Comparison of ENCODE assay signal across 17 cellular contexts in genomic region chr14:91218041-91218440, GRCh38. TPM values are rescaled to one million over a fixed set of nuclear protein-coding genes. Genes with fewer than 3 reads are reported as not detected.
DNase-seq lines count a peak whose midpoint lies in the region; ATAC-seq and TF ChIP-seq lines count a peak whose summit lies in the region.
"Had no signal": no experiment of that assay in that cellular context is flagged by ENCODE, and none has a peak within 500 bp of the region (broad histone marks: within the 10 kb centered on the region; RNA-seq: fewer than 3 reads in every experiment).

No MANE protein-coding gene starts in this region.

- H3K4me3 ChIP-seq in gastroesophageal sphincter = no peak overlapping the region
- H3K4me3 ChIP-seq in foreskin fibroblast (ENCODE audit: low read depth in 1 of 2, low read length in 2 of 2) = no peak overlapping the region
- H3K4me3 ChIP-seq: GM23248 had no signal

- H3K4me1 ChIP-seq in gastroesophageal sphincter = peaks cover 0 to 14% (median 0%) of the 10 kb centered on the region in 3 donors

- H3K36me3 ChIP-seq in gastroesophageal sphincter = peaks cover 0 to 94% of the 10 kb centered on the region in 2 donors

- H3K4me3 Mint-ChIP-seq in dendritic cell treated with granulocyte-macrophage colony-stimulating factor and Interleukin-4, amounts not matched to agents 40 ng/mL and 50 ng/mL, for 4 days = no peak overlapping the region
- no peak overlapping the region for H3K4me3 Mint-ChIP-seq in nephron progenitor cell

- no peak for TF ChIP-seq CTCF in nephron progenitor cell (IDR thresholded peaks at IDR 0.05)
- TF ChIP-seq CTCF in gastroesophageal sphincter (IDR thresholded peaks at IDR 0.05) = no peak
- TF ChIP-seq CTCF in foreskin fibroblast (IDR thresholded peaks at IDR 0.05; ENCODE audit: low read depth, low read length) = no peak

- no peaks in the 10 kb centered on the region for H3K9me3 ChIP-seq in gastroesophageal sphincter

- H3K27me3 ChIP-seq in gastroesophageal sphincter = no peaks in the 10 kb centered on the region

- peak overlapping the region; percentile 11 to 65 for H3K27ac Mint-ChIP-seq in activated naive CD4-positive, alpha-beta T cell treated with anti-CD3 and anti-CD28 coated beads, Interleukin-2, amount 50 U/mL, for 72 hours
- H3K27ac Mint-ChIP-seq in dendritic cell treated with granulocyte-macrophage colony-stimulating factor and Interleukin-4, amounts not matched to agents 40 ng/mL and 50 ng/mL, for 4 days = peak overlapping the region; percentile 39
- H3K27ac Mint-ChIP-seq in nephron progenitor cell = peak overlapping the region; percentile 57

- no peaks in the 10 kb centered on the region for H3K27me3 Mint-ChIP-seq in dendritic cell treated with granulocyte-macrophage colony-stimulating factor and Interleukin-4, amounts not matched to agents 40 ng/mL and 50 ng/mL, for 4 days
- H3K27me3 Mint-ChIP-seq in nephron progenitor cell (ENCODE audit: low read depth, poor library complexity) = peaks cover 9% of the 10 kb centered on the region
- H3K27me3 Mint-ChIP-seq: CD4-positive, alpha-beta memory T cell had no signal

- WGBS in gastroesophageal sphincter (ENCODE audit: low coverage in 1 of 2), 2 donors = 60 to 69% methylated on average over 2 of the region's 3 CpGs

- H3K4me1 Mint-ChIP-seq in dendritic cell treated with granulocyte-macrophage colony-stimulating factor and Interleukin-4, amounts not matched to agents 40 ng/mL and 50 ng/mL, for 4 days (ENCODE audit: low read depth) = peaks cover 42% of the 10 kb centered on the region
- no peaks in the 10 kb centered on the region for H3K4me1 Mint-ChIP-seq in nephron progenitor cell

- peak overlapping the region in 2 of 4 donors; percentile 26 to 27 for H3K27ac ChIP-seq in gastroesophageal sphincter
- H3K27ac ChIP-seq: GM23248, HL-60 had no signal

- no peak for DNase-seq in activated naive CD4-positive, alpha-beta T cell treated with anti-CD3 and anti-CD28 coated beads, Interleukin-2, amount 50 U/mL, for 72 hours (ENCODE audit: low spot score in 2 of 2)
- DNase-seq in activated naive CD4-positive, alpha-beta T cell treated with Interleukin-2 at 50 U/mL for 16 hours = no peak
- no peak for DNase-seq in nephron progenitor cell
- no peak for DNase-seq in stimulated activated CD4-positive, alpha-beta T cell treated with anti-CD3 and anti-CD28 coated beads, Interleukin-4, amount 100 ng/mL, for 24 hours
- no peak for DNase-seq in foreskin fibroblast
- DNase-seq: AML-193; CD4-positive, alpha-beta memory T cell; DMS79 treated with DMSO at 0.1 percent for 48 hours; GM23248; KBM-7; NCI-H146; NCI-H2081 treated with DMSO at 0.1 percent for 48 hours; NCI-H2227 treated with DMSO at 0.1 percent for 48 hours; NCI-H524 treated with DMSO at 0.1 percent for 48 hours had no signal

- no peak for ATAC-seq in activated naive CD4-positive, alpha-beta T cell treated with anti-CD3 and anti-CD28 coated beads, Interleukin-2, amount 50 U/mL, for 72 hours
- ATAC-seq in gastroesophageal sphincter = no peak

- no peak for TF ChIP-seq EP300 in gastroesophageal sphincter (IDR thresholded peaks at IDR 0.05)

- TF ChIP-seq POLR2A in gastroesophageal sphincter (IDR thresholded peaks at IDR 0.05) = no peak

- intact Hi-C loops in dendritic cell treated with granulocyte-macrophage colony-stimulating factor and Interleukin-4, amounts not matched to agents 40 ng/mL and 50 ng/mL, for 4 days (cut with micrococcal nuclease) = no loop called here

- peaks cover 35 to 45% of the 10 kb centered on the region in 2 donors for H3K36me3 Mint-ChIP-seq in activated naive CD4-positive, alpha-beta T cell treated with anti-CD3 and anti-CD28 coated beads, Interleukin-2, amount 50 U/mL, for 72 hours
- H3K36me3 Mint-ChIP-seq in dendritic cell treated with granulocyte-macrophage colony-stimulating factor and Interleukin-4, amounts not matched to agents 40 ng/mL and 50 ng/mL, for 4 days (ENCODE audit: low read depth) = peaks cover 98% of the 10 kb centered on the region
- H3K36me3 Mint-ChIP-seq in nephron progenitor cell (ENCODE audit: low read depth) = peaks cover 43% of the 10 kb centered on the region

- peaks cover 6 to 16% of the 10 kb centered on the region in 2 donors for H3K9me3 Mint-ChIP-seq in activated naive CD4-positive, alpha-beta T cell treated with anti-CD3 and anti-CD28 coated beads, Interleukin-2, amount 50 U/mL, for 72 hours
- H3K9me3 Mint-ChIP-seq in dendritic cell treated with granulocyte-macrophage colony-stimulating factor and Interleukin-4, amounts not matched to agents 40 ng/mL and 50 ng/mL, for 4 days = no peaks in the 10 kb centered on the region
- no peaks in the 10 kb centered on the region for H3K9me3 Mint-ChIP-seq in nephron progenitor cell
- H3K9me3 Mint-ChIP-seq: CD4-positive, alpha-beta memory T cell had no signal

RNA-seq across cellular contexts. Expression of gene GPR68, which starts 26.5 kb away (rescaled TPM):
- total RNA-seq in activated naive CD4-positive, alpha-beta T cell treated with anti-CD3 and anti-CD28 coated beads, Interleukin-2, amount 50 U/mL, for 72 hours = 10 to 100 TPM in 1 of 2 donors, 1 to 10 TPM in 1; 4.6 to 12.7 TPM
- total RNA-seq in gastroesophageal sphincter = 10 to 100 TPM in 1 of 4 donors, 1 to 10 TPM in 3; 1.8 to 10.3 (median 3.0) TPM
